In genomic region chr14:96090441-96091148, GRCh38 we compare ENCODE assay signal across 9 cellular contexts. TPM values are rescaled to one million over a fixed set of nuclear protein-coding genes. Genes with fewer than 3 reads are reported as not detected.
DNase-seq lines count a peak whose midpoint lies in the region; ATAC-seq, FAIRE-seq and TF ChIP-seq lines count a peak whose summit lies in the region.
"Had no signal": no experiment of that assay in that cellular context is flagged by ENCODE, and none has a peak within 500 bp of the region (broad histone marks: within the 10 kb centered on the region; RNA-seq: fewer than 3 reads in every experiment).

No MANE protein-coding gene starts in this region.

- peak; percentile 91 for DNase-seq in DMS153 (lab: John Stamatoyannopoulos, UW)
- peak; percentile 55 for DNase-seq in NCI-H2196 (lab: John Stamatoyannopoulos, UW; ENCODE audit: unreplicated experiment)
- peak in 2 of 6 donors; percentile 23 to 58 for DNase-seq in pancreas
- DNase-seq in OCI-M2 (lab: John Stamatoyannopoulos, UW; ENCODE audit: unreplicated experiment) = no peak
- no peak for DNase-seq in activated CD8-positive, alpha-beta memory T cell treated with anti-CD3 and anti-CD28 coated beads, Interleukin-2, amount 50 U/mL, for 48 hours
- DNase-seq in activated CD4-positive, alpha-beta T cell treated with anti-CD3 and anti-CD28 coated beads, Interleukin-2, amount 50 U/mL, for 48 hours = no peak
- DNase-seq in islet precursor cell = no peak
- DNase-seq: stimulated activated CD4-positive, alpha-beta T cell treated with anti-CD3 and anti-CD28 coated beads, Interleukin-4, amount 100 ng/mL, for 24 hours had no signal

- H3K4me1 ChIP-seq in pancreas = no peaks in the 10 kb centered on the region

- intact Hi-C loops in pancreas (cut with DNase I) = loop anchor here in 2 of 3 donors (10.0 kb wide), 3 partner anchors 86 to 334 kb away; no protein-coding TSS in a partner anchor

- H3K9me3 ChIP-seq in pancreas = no peaks in the 10 kb centered on the region

- no peak overlapping the region for H3K4me3 ChIP-seq in pancreas

- no peaks in the 10 kb centered on the region for H3K36me3 ChIP-seq in pancreas

- WGBS in pancreas, 2 donors = 48 to 59% methylated on average over 12 of the region's 12 CpGs

- no peak for FAIRE-seq in pancreas (lab: Jason Lieb, UNC)

- H3K27ac ChIP-seq in cingulate gyrus (ENCODE audit: low read depth, low read length) (peak overlapping the region; percentile 35), pancreas (no peak overlapping the region)

- ATAC-seq in pancreas = peak in 3 of 4 donors; percentile 61 to 71 (median 68)

- no peaks in the 10 kb centered on the region for H3K27me3 ChIP-seq in pancreas

- TF ChIP-seq CTCF in pancreas (IDR thresholded peaks at IDR 0.05) = no peak

RNA-seq across cellular contexts. Expression of gene C14orf132, which starts 51.4 kb away (rescaled TPM):
- total RNA-seq in pancreas = 1 to 10 TPM; 1.5 to 6.7 (median 3.4) TPM
- 10 to 100 TPM in 1 of 2 donors, 1 to 10 TPM in 1; 3.5 to 11.7 TPM for polyA plus RNA-seq in pancreas

Comparison
In these comparisons a context has a peak if more than half of its experiments do, and no peak if none do; other contexts are left out.
1. DNase-seq: peak in DMS153 (single experiment) and NCI-H2196 (single experiment); none in OCI-M2 (single experiment), activated CD8-positive, alpha-beta memory T cell treated with anti-CD3 and anti-CD28 coated beads, Interleukin-2, amount 50 U/mL, for 48 hours (single experiment), activated CD4-positive, alpha-beta T cell treated with anti-CD3 and anti-CD28 coated beads, Interleukin-2, amount 50 U/mL, for 48 hours (0 of 2) and islet precursor cell (single experiment).